Comparison of ENCODE assay signal across 12 cellular contexts in the genomic region with DNA sequence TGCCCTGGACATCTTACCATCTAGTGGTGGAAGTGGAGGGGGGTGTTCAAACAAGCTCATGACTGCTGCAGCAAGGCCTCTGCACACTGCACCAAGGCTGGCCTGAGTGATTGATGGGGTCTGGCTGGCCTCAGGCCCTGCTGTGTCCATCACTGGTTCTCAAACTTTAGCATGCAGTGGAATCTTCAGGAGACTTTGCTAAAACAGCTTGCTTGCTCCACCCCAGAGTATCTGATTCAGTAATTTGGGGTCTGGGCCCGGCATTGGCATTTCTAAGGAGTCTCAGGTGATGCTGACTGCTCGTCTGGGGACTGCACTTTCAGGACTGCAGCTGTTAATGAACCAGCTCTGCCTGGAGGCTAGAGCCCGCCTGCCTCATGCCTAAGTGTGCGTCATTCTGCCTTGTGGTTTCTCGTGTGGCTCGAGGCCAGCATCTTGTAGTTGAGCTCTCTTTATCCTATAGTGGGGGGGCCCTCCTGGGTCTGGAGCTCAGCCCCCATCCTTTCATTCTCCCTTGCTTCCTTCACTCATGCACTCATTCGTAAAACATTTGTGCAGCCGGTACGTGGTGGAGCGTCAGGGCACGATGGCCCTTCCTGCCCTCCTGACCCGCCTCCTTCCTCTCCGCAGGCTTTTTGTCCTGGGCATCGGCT. TPM values are rescaled to one million over a fixed set of nuclear protein-coding genes. Genes with fewer than 3 reads are reported as not detected.
DNase-seq lines count a peak whose midpoint lies in the region; ATAC-seq and TF ChIP-seq lines count a peak whose summit lies in the region.
"Had no signal": no experiment of that assay in that cellular context is flagged by ENCODE, and none has a peak within 500 bp of the region (broad histone marks: within the 10 kb centered on the region; RNA-seq: fewer than 3 reads in every experiment).

No MANE protein-coding gene starts in this region.

- no peak overlapping the region for H2AFZ ChIP-seq in PC-9

- H3K4me2 ChIP-seq in PC-9: peak overlapping the region; percentile 55

- no peak overlapping the region for H3K27ac Mint-ChIP-seq in activated CD4-positive, alpha-beta T cell treated with anti-CD3 and anti-CD28 coated beads for 36 hours
- no peak overlapping the region for H3K27ac Mint-ChIP-seq in activated CD4-positive, alpha-beta T cell treated with anti-CD3 and anti-CD28 coated beads, Interleukin-2, amount 10 ng/mL, durations not matched to agents 7 days and 5 days
- peak overlapping the region; percentile 10 for H3K27ac Mint-ChIP-seq in stimulated activated naive B cell treated with anti-CD40 and anti-IgM and Interleukin-4, amounts not matched to agents 10 μg/mL and 1 μg/mL and 100 μg/mL, for 72 hours
- H3K27ac Mint-ChIP-seq: endodermal cell, naive B cell had no signal

- no peaks in the 10 kb centered on the region for H3K9me2 ChIP-seq in PC-9 (ENCODE audit: insufficient read depth)

- CTCF ChIA-PET in activated CD4-positive, alpha-beta T cell treated with anti-CD3 and anti-CD28 coated beads for 36 hours (lab: Charles Lee): interaction anchor here (0.6 to 1.8 kb wide), 3 partner anchors 10 to 259 kb away, joined by 3 to 6 read pairs (median 5); no protein-coding TSS in a partner anchor
- CTCF ChIA-PET in activated CD4-positive, alpha-beta T cell treated with anti-CD3 and anti-CD28 coated beads, Interleukin-2, amount 10 ng/mL, durations not matched to agents 7 days and 5 days (lab: Charles Lee): interaction anchor here (1.1 to 2.0 kb wide), 3 partner anchors 51 to 184 kb away, joined by 3 to 7 read pairs (median 3); no protein-coding TSS in a partner anchor
- CTCF ChIA-PET in PC-9 (lab: Charles Lee): no interaction called here

- intact Hi-C loops in activated CD4-positive, alpha-beta T cell treated with anti-CD3 and anti-CD28 coated beads for 36 hours (cut with DNase I, micrococcal nuclease): no loop called here
- intact Hi-C loops in PC-9 (cut with micrococcal nuclease; ENCODE audit: unreplicated experiment) (loop anchor here (5.0 to 10.0 kb wide), 2 partner anchors 92 to 135 kb away; partner anchors contain the start of genes MFSD11 and SRSF2), vagina (cut with DNase I) (no loop called here)

- TF ChIP-seq CTCF in PC-9 (conservative IDR thresholded peaks at IDR 0.05) (no peak), epithelial cell of esophagus (IDR thresholded peaks at IDR 0.05; ENCODE audit: insufficient read depth, low read depth, low read length, missing control alignments) (no peak), vagina (IDR thresholded peaks at IDR 0.05) (no peak)

- H3K36me3 Mint-ChIP-seq in activated CD4-positive, alpha-beta T cell treated with anti-CD3 and anti-CD28 coated beads for 36 hours (ENCODE audit: low read depth): peaks cover 2% of the 10 kb centered on the region
- H3K36me3 Mint-ChIP-seq in activated CD4-positive, alpha-beta T cell treated with anti-CD3 and anti-CD28 coated beads, Interleukin-2, amount 10 ng/mL, durations not matched to agents 7 days and 5 days (ENCODE audit: low read depth): no peaks in the 10 kb centered on the region
- H3K36me3 Mint-ChIP-seq in stimulated activated naive B cell treated with anti-CD40 and anti-IgM and Interleukin-4, amounts not matched to agents 10 μg/mL and 1 μg/mL and 100 μg/mL, for 72 hours: peaks cover 7 to 14% of the 10 kb centered on the region in 2 donors

- H3K79me2 ChIP-seq in PC-9 (ENCODE audit: low read depth): no peaks in the 10 kb centered on the region

- POLR2A ChIA-PET in activated CD4-positive, alpha-beta T cell treated with anti-CD3 and anti-CD28 coated beads for 36 hours (lab: Charles Lee): no interaction called here
- POLR2A ChIA-PET in activated CD4-positive, alpha-beta T cell treated with anti-CD3 and anti-CD28 coated beads, Interleukin-2, amount 10 ng/mL, durations not matched to agents 7 days and 5 days (lab: Charles Lee): no interaction called here
- POLR2A ChIA-PET in PC-9 (lab: Charles Lee; ENCODE audit: unreplicated experiment): interaction anchor here (0.5 to 1.0 kb wide), 10 partner anchors 53 to 454 kb away, joined by 3 to 27 read pairs (median 4); no protein-coding TSS in a partner anchor

- H3K4me1 ChIP-seq in PC-9 (replicated peaks; ENCODE audit: insufficient read depth): peaks cover 38% of the 10 kb centered on the region
- peaks cover 17% of the 10 kb centered on the region for H3K4me1 ChIP-seq in vagina

- no peaks in the 10 kb centered on the region for H4K20me1 ChIP-seq in PC-9 (ENCODE audit: insufficient read depth)

- H3K4me3 ChIP-seq in PC-9 (no peak overlapping the region), epithelial cell of esophagus (ENCODE audit: low read length) (no peak overlapping the region), vagina (no peak overlapping the region)

- peak; percentile 33 for ATAC-seq in activated CD4-positive, alpha-beta T cell treated with anti-CD3 and anti-CD28 coated beads for 36 hours
- ATAC-seq in stimulated activated naive B cell treated with anti-CD40 and anti-IgM and Interleukin-4, amounts not matched to agents 10 μg/mL and 1 μg/mL and 100 μg/mL, for 72 hours (replicated peaks): peak; percentile 68 to 73

- H3K4me1 Mint-ChIP-seq in activated CD4-positive, alpha-beta T cell treated with anti-CD3 and anti-CD28 coated beads for 36 hours: peaks cover 11% of the 10 kb centered on the region
- H3K4me1 Mint-ChIP-seq in activated CD4-positive, alpha-beta T cell treated with anti-CD3 and anti-CD28 coated beads, Interleukin-2, amount 10 ng/mL, durations not matched to agents 7 days and 5 days: peaks cover 8% of the 10 kb centered on the region
- H3K4me1 Mint-ChIP-seq in stimulated activated naive B cell treated with anti-CD40 and anti-IgM and Interleukin-4, amounts not matched to agents 10 μg/mL and 1 μg/mL and 100 μg/mL, for 72 hours: peaks cover 18 to 34% of the 10 kb centered on the region in 2 donors

- H3K9me3 Mint-ChIP-seq in activated CD4-positive, alpha-beta T cell treated with anti-CD3 and anti-CD28 coated beads for 36 hours (ENCODE audit: low read depth): peaks cover 8% of the 10 kb centered on the region
- H3K9me3 Mint-ChIP-seq in activated CD4-positive, alpha-beta T cell treated with anti-CD3 and anti-CD28 coated beads, Interleukin-2, amount 10 ng/mL, durations not matched to agents 7 days and 5 days: peaks cover 10% of the 10 kb centered on the region
- peaks cover 16% of the 10 kb centered on the region in 2 donors for H3K9me3 Mint-ChIP-seq in stimulated activated naive B cell treated with anti-CD40 and anti-IgM and Interleukin-4, amounts not matched to agents 10 μg/mL and 1 μg/mL and 100 μg/mL, for 72 hours
- H3K9me3 Mint-ChIP-seq: endodermal cell had no signal

- peaks cover 15% of the 10 kb centered on the region for H3K27me3 Mint-ChIP-seq in activated CD4-positive, alpha-beta T cell treated with anti-CD3 and anti-CD28 coated beads for 36 hours
- peaks cover 25% of the 10 kb centered on the region for H3K27me3 Mint-ChIP-seq in activated CD4-positive, alpha-beta T cell treated with anti-CD3 and anti-CD28 coated beads, Interleukin-2, amount 10 ng/mL, durations not matched to agents 7 days and 5 days
- peaks cover 17 to 41% of the 10 kb centered on the region in 2 donors for H3K27me3 Mint-ChIP-seq in stimulated activated naive B cell treated with anti-CD40 and anti-IgM and Interleukin-4, amounts not matched to agents 10 μg/mL and 1 μg/mL and 100 μg/mL, for 72 hours

- no peak overlapping the region for H3K4me3 Mint-ChIP-seq in activated CD4-positive, alpha-beta T cell treated with anti-CD3 and anti-CD28 coated beads for 36 hours
- H3K4me3 Mint-ChIP-seq in activated CD4-positive, alpha-beta T cell treated with anti-CD3 and anti-CD28 coated beads, Interleukin-2, amount 10 ng/mL, durations not matched to agents 7 days and 5 days: no peak overlapping the region
- no peak overlapping the region for H3K4me3 Mint-ChIP-seq in stimulated activated naive B cell treated with anti-CD40 and anti-IgM and Interleukin-4, amounts not matched to agents 10 μg/mL and 1 μg/mL and 100 μg/mL, for 72 hours
- H3K4me3 Mint-ChIP-seq: endodermal cell had no signal

- peaks cover 20% of the 10 kb centered on the region; the same call in 1 of the 2 replicates for H3F3A ChIP-seq in PC-9 (ENCODE audit: insufficient read depth, low read depth)

- H3K27me3 ChIP-seq in PC-9 (ENCODE audit: insufficient read depth, low read depth) (no peaks in the 10 kb centered on the region), vagina (peaks cover 9% of the 10 kb centered on the region)

- peak; percentile 46 for DNase-seq in activated CD4-positive, alpha-beta T cell treated with anti-CD3 and anti-CD28 coated beads for 36 hours
- no peak for DNase-seq in activated CD4-positive, alpha-beta T cell treated with anti-CD3 and anti-CD28 coated beads, Interleukin-2, amount 10 ng/mL, durations not matched to agents 7 days and 5 days
- DNase-seq in PC-9 (peak; percentile 86 to 90), epithelial cell of esophagus (ENCODE audit: low read depth) (peak; percentile 96), GDM1 (lab: John Stamatoyannopoulos, UW) (no peak), vagina (ENCODE audit: extremely low spot score in 2 of 2) (no peak)
- peak; percentile 27 for DNase-seq in stimulated activated naive B cell treated with anti-CD40 and anti-IgM and Interleukin-4, amounts not matched to agents 10 μg/mL and 1 μg/mL and 100 μg/mL, for 72 hours
- no peak for DNase-seq in stimulated activated CD4-positive, alpha-beta T cell treated with anti-CD3 and anti-CD28 coated beads, Interleukin-12 subunit alpha, Interleukin-12 subunit beta, amount 100 ng/mL, for 4 hours
- DNase-seq: endodermal cell, naive B cell, NCI-H1092, WERI-Rb-1 had no signal

- no TSS peak for BruUV-seq in PC-9 (replicated peaks; lab: Mats Ljungman, UMichigan)

- peak overlapping the region; percentile 58 for H3K27ac ChIP-seq in PC-9
- no peak overlapping the region for H3K27ac ChIP-seq in vagina
- H3K27ac ChIP-seq: WERI-Rb-1 had no signal

- no peaks in the 10 kb centered on the region for H3K9me3 ChIP-seq in PC-9 (ENCODE audit: insufficient read depth, low read depth)
- no peaks in the 10 kb centered on the region for H3K9me3 ChIP-seq in vagina

- no peaks in the 10 kb centered on the region for H3K36me3 ChIP-seq in PC-9 (ENCODE audit: low read depth)
- no peaks in the 10 kb centered on the region for H3K36me3 ChIP-seq in vagina

- no peak for TF ChIP-seq POLR2A in vagina (IDR thresholded peaks at IDR 0.05)

RNA-seq across cellular contexts. Expression of gene MGAT5B, which starts 4.1 kb away (rescaled TPM):
- not detected for total RNA-seq in activated CD4-positive, alpha-beta T cell treated with anti-CD3 and anti-CD28 coated beads for 36 hours
- total RNA-seq in activated CD4-positive, alpha-beta T cell treated with anti-CD3 and anti-CD28 coated beads, Interleukin-2, amount 10 ng/mL, durations not matched to agents 7 days and 5 days: under 1 TPM; 0.12 to 0.45 TPM
- total RNA-seq in PC-9 (2021): 13.9 and 14.3 TPM in 2 replicates
- total RNA-seq in vagina: 0.49 TPM

Comparison
In these comparisons a context has a peak if more than half of its experiments do, and no peak if none do; other contexts are left out.
1. DNase-seq: peak in activated CD4-positive, alpha-beta T cell treated with anti-CD3 and anti-CD28 coated beads for 36 hours (single experiment), PC-9 (2 of 2), epithelial cell of esophagus (single experiment) and stimulated activated naive B cell treated with anti-CD40 and anti-IgM and Interleukin-4, amounts not matched to agents 10 μg/mL and 1 μg/mL and 100 μg/mL, for 72 hours (single experiment); none in activated CD4-positive, alpha-beta T cell treated with anti-CD3 and anti-CD28 coated beads, Interleukin-2, amount 10 ng/mL, durations not matched to agents 7 days and 5 days (single experiment), GDM1 (single experiment), stimulated activated CD4-positive, alpha-beta T cell treated with anti-CD3 and anti-CD28 coated beads, Interleukin-12 subunit alpha, Interleukin-12 subunit beta, amount 100 ng/mL, for 4 hours (single experiment) and vagina (0 of 2).
2. RNA of gene MGAT5B, which starts 4.1 kb away (total RNA-seq): 13.9 to 14.3 TPM in PC-9; 0.49 TPM in vagina (single experiment), 0.12 to 0.45 TPM in activated CD4-positive, alpha-beta T cell treated with anti-CD3 and anti-CD28 coated beads, Interleukin-2, amount 10 ng/mL, durations not matched to agents 7 days and 5 days and not detected in activated CD4-positive, alpha-beta T cell treated with anti-CD3 and anti-CD28 coated beads for 36 hours; every median in the first group is over 10 times any median in the second.